In the genomic region with DNA sequence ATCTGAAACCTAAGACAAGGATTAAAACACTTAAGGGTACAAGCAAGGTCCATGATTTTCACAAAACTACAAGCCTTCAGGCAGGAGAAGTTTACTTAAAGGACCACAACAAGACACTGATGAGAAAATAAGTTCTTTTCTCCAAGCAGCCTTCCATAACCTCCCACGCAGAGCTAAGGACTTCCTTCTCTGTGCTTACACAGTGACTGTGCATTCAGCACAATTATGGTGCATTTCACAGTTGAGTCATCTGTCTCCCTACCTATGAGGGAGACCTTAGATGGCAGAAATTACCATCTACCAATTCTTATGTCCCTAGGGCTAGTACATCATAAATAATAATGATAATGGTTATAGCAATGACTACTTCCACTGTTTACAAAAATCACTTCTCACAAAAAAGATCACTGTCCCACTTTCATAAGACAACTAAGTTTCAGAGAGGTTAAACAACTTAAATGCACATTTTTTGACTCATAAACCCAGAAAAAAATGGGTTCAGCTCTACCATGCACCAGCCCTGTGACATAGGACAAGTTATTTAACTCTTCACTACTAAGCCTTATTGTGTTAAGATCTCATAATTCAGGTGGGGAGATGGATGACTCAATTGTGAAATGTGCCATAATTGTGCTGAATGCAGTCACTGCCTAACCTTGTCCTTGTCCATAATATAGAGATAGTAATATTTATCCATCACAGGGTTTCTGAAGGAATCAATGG, we compare ENCODE assay signal across 9 cellular contexts. TPM values are rescaled to one million over a fixed set of nuclear protein-coding genes. Genes with fewer than 3 reads are reported as not detected.
DNase-seq lines count a peak whose midpoint lies in the region; ATAC-seq, FAIRE-seq and TF ChIP-seq lines count a peak whose summit lies in the region.
"Had no signal": no experiment of that assay in that cellular context is flagged by ENCODE, and none has a peak within 500 bp of the region (broad histone marks: within the 10 kb centered on the region; RNA-seq: fewer than 3 reads in every experiment).

No MANE protein-coding gene starts in this region.

- ATAC-seq in activated naive CD4-positive, alpha-beta T cell treated with anti-CD3 and anti-CD28 coated beads, Interleukin-2, amount 50 U/mL, for 72 hours = peak; percentile 43 to 77
- ATAC-seq in HG03045 (IDR thresholded peaks at IDR 0.05; ENCODE audit: unreplicated experiment) (peak; percentile 74), K562 (peak; percentile 94)

- H3K4me2 ChIP-seq in K562 (ENCODE audit: insufficient read depth, low read length) = peak overlapping the region; percentile 34

- H3K9me1 ChIP-seq in K562 (ENCODE audit: control insufficient read depth, insufficient read depth, low read length) = no peaks in the 10 kb centered on the region

- H3K4me3 ChIP-seq in K562 = no peak overlapping the region
- no peak overlapping the region for H3K4me3 ChIP-seq in BE2C (ENCODE audit: low read depth, low read length)

- H3K79me2 ChIP-seq in K562 (ENCODE audit: control insufficient read depth, insufficient read depth, low read length) = no peaks in the 10 kb centered on the region

- H3K9me3 Mint-ChIP-seq in activated naive CD4-positive, alpha-beta T cell treated with anti-CD3 and anti-CD28 coated beads, Interleukin-2, amount 50 U/mL, for 72 hours = no peaks in the 10 kb centered on the region

- POLR2A ChIA-PET in K562 (lab: Yijun Ruan, JAX) = interaction anchor here (0.6 to 1.2 kb wide), 5 partner anchors 10 to 1750 kb away, joined by 3 to 4 read pairs (median 4); no protein-coding TSS in a partner anchor

- TF ChIP-seq POLR2A in K562 (conservative IDR thresholded peaks at IDR 0.05) = no peak

- no peak for TF ChIP-seq RAD21 in K562 (CRISPR knock-in tag; conservative IDR thresholded peaks at IDR 0.05 in 1 of 2, IDR thresholded peaks at IDR 0.05 in 1 of 2)

- DNase-seq in activated naive CD4-positive, alpha-beta T cell treated with anti-CD3 and anti-CD28 coated beads, Interleukin-2, amount 50 U/mL, for 72 hours (ENCODE audit: low spot score in 2 of 2) = no peak
- DNase-seq in activated naive CD4-positive, alpha-beta T cell treated with anti-CD3 and anti-CD28 coated beads, Interleukin-2, amount 50 U/mL, for 16 hours = no peak
- DNase-seq in K562 (ENCODE audit: extremely low read depth in 1 of 4, low spot score in 3 of 4) (peak; percentile 43 to 75 (median 56)), urothelium cell line (ENCODE audit: low spot score) (peak; percentile 19), BE2C (no peak), NCI-H526 treated with DMSO at 0.1 percent for 48 hours (lab: John Stamatoyannopoulos, UW) (no peak), DMS114 treated with DMSO at 0.1 percent for 48 hours (lab: John Stamatoyannopoulos, UW; ENCODE audit: unreplicated experiment) (no peak)
- DNase-seq: effector memory CD4-positive, alpha-beta T cell had no signal

- no peaks in the 10 kb centered on the region for H3K9me3 ChIP-seq in K562 (replicated peaks; ENCODE audit: control insufficient read depth, insufficient read depth, low read depth, low read length)
- H3K9me3 ChIP-seq in BE2C = no peaks in the 10 kb centered on the region

- TF ChIP-seq EP300 in K562 (IDR thresholded peaks at IDR 0.05; ENCODE audit: low read length) = peak; percentile 47; the same call in 1 of the 2 replicates

- H3K4me1 ChIP-seq in K562 (replicated peaks in 1 of 2; ENCODE audit: control insufficient read depth in 2 of 2, insufficient read depth in 2 of 2, low read length in 2 of 2) (peaks cover 0 to 11% of the 10 kb centered on the region in 2 experiments; a peak in 3 of 5 replicates), BE2C (peaks cover 18% of the 10 kb centered on the region)

- in situ Hi-C loops in K562 (cut with MboI) = no loop called here

- TF ChIP-seq CTCF in K562 (IDR thresholded peaks at IDR 0.05 in 2 of 3, conservative IDR thresholded peaks at IDR 0.05 in 1 of 3; ENCODE audit: insufficient read depth in 2 of 3, low read depth in 1 of 3, low read length in 3 of 3) (no peak), BE2C (IDR thresholded peaks at IDR 0.05; ENCODE audit: low read depth, low read length) (no peak)

- intact Hi-C loops in K562 (cut with micrococcal nuclease) = no loop called here

- H4K20me1 ChIP-seq in K562 (replicated peaks; ENCODE audit: control insufficient read depth, insufficient read depth, low read length) = no peaks in the 10 kb centered on the region

- BruUV-seq in K562 (replicated peaks; lab: Mats Ljungman, UMichigan) = no TSS peak

- H3K9ac ChIP-seq in K562 (ENCODE audit: insufficient read depth in 1 of 2, low read depth in 2 of 2, low read length in 2 of 2) = peak overlapping the region in 1 of 2 experiments; percentile 5; a peak in 1 of 4 replicates

- no peak overlapping the region for H3K27ac Mint-ChIP-seq in activated naive CD4-positive, alpha-beta T cell treated with anti-CD3 and anti-CD28 coated beads, Interleukin-2, amount 50 U/mL, for 72 hours

- H3K36me3 ChIP-seq in K562 (ENCODE audit: control insufficient read depth, insufficient read depth, low read length) = peaks cover 37% of the 10 kb centered on the region; the same call in 1 of the 3 replicates
- peaks cover 26% of the 10 kb centered on the region for H3K36me3 ChIP-seq in BE2C

- H3K27me3 ChIP-seq in K562 (ENCODE audit: control insufficient read depth in 2 of 2, insufficient read depth in 2 of 2, low read length in 2 of 2) (no peaks in the 10 kb centered on the region), BE2C (no peaks in the 10 kb centered on the region)

- CTCF ChIA-PET in K562 (lab: Yijun Ruan, JAX; ENCODE audit: low intra/inter-chr PET ratio) = no interaction called here

- peak overlapping the region; percentile 57; the same call in 2 of the 3 replicates for H3K27ac ChIP-seq in K562 (ENCODE audit: extremely low read depth, low read depth, low read length)

- H3K36me3 Mint-ChIP-seq in activated naive CD4-positive, alpha-beta T cell treated with anti-CD3 and anti-CD28 coated beads, Interleukin-2, amount 50 U/mL, for 72 hours = peaks cover 7 to 9% of the 10 kb centered on the region in 2 donors

- FAIRE-seq in K562 (lab: Jason Lieb, UNC) = peak; percentile 88
- FAIRE-seq in urothelium cell line (lab: Jason Lieb, UNC) = no peak

- peak overlapping the region; percentile 66 for H2AFZ ChIP-seq in K562 (ENCODE audit: low read depth, low read length)

- 13% methylated on average over 1 of the region's 1 CpG for WGBS in K562 (ENCODE audit: insufficient coverage, low coverage, missing lambda C conversion rate)

TF ChIP-seq in K562, 482 proteins besides CTCF, POLR2A, EP300 and RAD21 (continues in another document):
- TF ChIP-seq TCF3 (CRISPR knock-in tag; IDR thresholded peaks at IDR 0.05) (peak; percentile 12; the same call in 1 of the 2 replicates), LEF1 (IDR thresholded peaks at IDR 0.05) (peak; percentile 58), COPS2 (conservative IDR thresholded peaks at IDR 0.05) (no peak), NFRKB (IDR thresholded peaks at IDR 0.05; ENCODE audit: low read depth) (0 out of 2 replicates have a peak, but pooled peaks have one; percentile 34), EWSR1 (IDR thresholded peaks at IDR 0.05; ENCODE audit: borderline replicate concordance, low read depth, partially characterized antibody) (no peak), PHB (CRISPR knock-in tag; IDR thresholded peaks at IDR 0.05) (no peak), MAFF (IDR thresholded peaks at IDR 0.05; ENCODE audit: low read length) (peak; percentile 76), SMARCA4 (IDR thresholded peaks at IDR 0.05) (peak; percentile 92), NFIC (IDR thresholded peaks at IDR 0.05) (peak; percentile 48; the same call in 1 of the 2 replicates), SPI1 (IDR thresholded peaks at IDR 0.05; ENCODE audit: borderline replicate concordance, low read depth, low read length) (peak; percentile 82), SMARCE1 (IDR thresholded peaks at IDR 0.05) (peak; percentile 86), ARNT (IDR thresholded peaks at IDR 0.05) (0 out of 4 replicates have a peak, but pooled peaks of 1 of the 2 experiments have one; percentile 42), ZNF77 (CRISPR knock-in tag; IDR thresholded peaks at IDR 0.05) (no peak)

RNA-seq across cellular contexts. Expression of a gene that starts 45.3 kb away (rescaled TPM):
- total RNA-seq in activated naive CD4-positive, alpha-beta T cell treated with anti-CD3 and anti-CD28 coated beads, Interleukin-2, amount 50 U/mL, for 72 hours = 10 to 100 TPM; 32.1 to 49.5 TPM
- 26.2 and 82.6 TPM in 2 replicates for total RNA-seq in K562 (2011; cell fraction: chromatin; rRNA removed; ENCODE audit: low replicate concordance)
- total RNA-seq in K562 (2011; cell fraction: nucleolus; rRNA removed) = 15.0 and 20.9 TPM in 2 replicates
- total RNA-seq in K562 (2011; cell fraction: nucleoplasm; rRNA removed) = 28.7 and 45.3 TPM in 2 replicates
- total RNA-seq in K562 (2014; rRNA removed) = 15.3 and 16.1 TPM in 2 replicates
- 25.0 and 28.0 TPM in 2 replicates for total RNA-seq in K562 (2014; rRNA removed; fragmentation: Illumina TruSeq; extraction: Trizol)
- 23.1 and 26.5 TPM in 2 replicates for total RNA-seq in K562 (2015; rRNA removed; fragmentation: Illumina TruSeq; extraction: Trizol)
- 15.6 and 18.6 TPM in 2 replicates for total RNA-seq in K562 (2021)
- 48.0 and 66.5 TPM in 2 replicates for polyA plus RNA-seq in K562 (2011; rRNA removed)
- polyA plus RNA-seq in K562 (2011; cell fraction: cytosol; rRNA removed) = 12.4 and 31.8 TPM in 2 replicates
- polyA plus RNA-seq in K562 (2011; cell fraction: nucleus; rRNA removed) = 84.2 and 119 TPM in 2 replicates
- polyA plus RNA-seq in K562 (2012) = 14.6 and 30.8 TPM in 2 replicates
- polyA plus RNA-seq in K562 (2014; fragmentation: Illumina TruSeq; extraction: Trizol) = 20.5 and 22.9 TPM in 2 replicates
- polyA plus RNA-seq in K562 (2014; fragmentation: Nextera tagmentation; extraction: Ambion mirVana) = 10 to 100 TPM in 1 of 2 experiments, 1 to 10 TPM in 1; 8.8 to 10.4 TPM
- polyA plus RNA-seq in K562 (2014; rRNA removed) = 24.3 and 29.5 TPM in 2 replicates
- 27.7 and 45.5 TPM in 2 replicates for polyA minus RNA-seq in K562 (2011; rRNA and poly(A)+ RNA removed)
- polyA minus RNA-seq in K562 (2011; cell fraction: cytosol; rRNA and poly(A)+ RNA removed) = 10.1 and 19.2 TPM in 2 replicates
- 19.0 and 38.9 TPM in 2 replicates for polyA minus RNA-seq in K562 (2011; cell fraction: nucleus; rRNA and poly(A)+ RNA removed)
- polyA plus RNA-seq in BE2C (2012; ENCODE audit: insufficient read depth, insufficient read length, low read depth) = 30.9 TPM

Comparison
In these comparisons a context has a peak if more than half of its experiments do, and no peak if none do; other contexts are left out.
1. DNase-seq: peak in K562 (4 of 4) and urothelium cell line (single experiment); none in activated naive CD4-positive, alpha-beta T cell treated with anti-CD3 and anti-CD28 coated beads, Interleukin-2, amount 50 U/mL, for 72 hours (0 of 2), activated naive CD4-positive, alpha-beta T cell treated with anti-CD3 and anti-CD28 coated beads, Interleukin-2, amount 50 U/mL, for 16 hours (single experiment), BE2C (single experiment), NCI-H526 treated with DMSO at 0.1 percent for 48 hours (single experiment) and DMS114 treated with DMSO at 0.1 percent for 48 hours (single experiment).
2. Peak in every context shown above with its lines, with median percentiles within 50 percentile points of each other: ATAC-seq.